10 cellular contexts compared by ENCODE assay signal in the genomic region with DNA sequence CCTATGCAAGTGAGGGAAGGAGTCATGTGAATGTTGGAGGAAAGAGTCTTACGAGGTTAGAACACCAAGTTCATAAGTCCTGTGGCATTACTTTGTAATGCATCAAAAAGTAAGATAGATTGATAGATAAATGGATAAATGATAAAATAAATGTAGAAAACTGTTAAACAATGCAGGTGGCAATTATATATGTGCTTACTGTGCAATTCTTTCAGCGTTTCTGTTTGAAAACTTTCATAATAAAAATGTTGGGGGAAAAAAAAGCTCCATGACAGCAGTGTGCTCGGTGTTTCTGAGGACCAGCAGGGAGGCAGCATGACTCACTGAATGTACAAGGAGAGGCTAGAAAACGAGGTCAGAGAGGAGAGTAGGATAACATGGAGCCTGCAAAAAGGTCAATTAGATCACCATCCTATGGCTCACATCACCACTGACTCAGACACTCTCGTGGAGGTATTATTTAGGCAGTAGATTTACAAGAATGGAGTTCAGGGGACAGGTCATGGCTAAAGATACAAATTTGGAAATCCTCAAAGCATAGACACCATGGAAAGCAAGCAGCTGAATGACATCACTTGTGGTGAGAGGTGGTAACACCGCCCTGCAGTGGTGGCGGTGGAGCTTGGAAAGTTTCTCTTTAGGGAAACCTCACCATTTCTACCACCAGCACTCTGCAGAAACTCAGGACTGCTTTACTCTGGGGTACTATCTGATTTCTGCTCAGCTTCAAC.
DNase-seq lines count a peak whose midpoint lies in the region; ATAC-seq, FAIRE-seq and TF ChIP-seq lines count a peak whose summit lies in the region.
"Had no signal": no experiment of that assay in that cellular context is flagged by ENCODE, and none has a peak within 500 bp of the region (broad histone marks: within the 10 kb centered on the region; RNA-seq: fewer than 3 reads in every experiment).

No MANE protein-coding gene starts in this region.

- ATAC-seq in K562, result peak; percentile 67

- CTCF ChIA-PET in K562 (lab: Yijun Ruan, JAX; ENCODE audit: low intra/inter-chr PET ratio), result no interaction called here

- WGBS in K562 (ENCODE audit: insufficient coverage, low coverage, missing lambda C conversion rate), result 3% methylated on average over 7 of the region's 7 CpGs

- no peak overlapping the region for H3K9ac ChIP-seq in K562 (ENCODE audit: insufficient read depth in 1 of 2, low read depth in 2 of 2, low read length in 2 of 2)

- no peaks in the 10 kb centered on the region for H3K79me2 ChIP-seq in K562 (ENCODE audit: control insufficient read depth, insufficient read depth, low read length)

- intact Hi-C loops in K562 (cut with micrococcal nuclease), result no loop called here

- no peaks in the 10 kb centered on the region for H4K20me1 ChIP-seq in K562 (replicated peaks; ENCODE audit: control insufficient read depth, insufficient read depth, low read length)

- DNase-seq in DMS53 (lab: John Stamatoyannopoulos, UW) (peak; percentile 3), DMS53 treated with DMSO at 0.1 percent for 48 hours (lab: John Stamatoyannopoulos, UW; ENCODE audit: unreplicated experiment) (no peak), NB4 (ENCODE audit: low read depth) (peak; percentile 1), K562 (ENCODE audit: extremely low read depth in 1 of 4, low spot score in 3 of 4) (peak in 1 of 4 experiments; percentile 3), non-pigmented ciliary epithelial cell (ENCODE audit: low read depth) (peak; percentile 49), nucleus accumbens (lab: John Stamatoyannopoulos, UW) (no peak), RPMI8226 (no peak), NCI-H526 treated with DMSO at 0.1 percent for 48 hours (lab: John Stamatoyannopoulos, UW) (no peak)

- peaks cover 2 to 11% of the 10 kb centered on the region in 2 experiments; a peak in 1 of 5 replicates for H3K27me3 ChIP-seq in K562 (ENCODE audit: control insufficient read depth in 2 of 2, insufficient read depth in 2 of 2, low read length in 2 of 2)

- FAIRE-seq in K562 (lab: Jason Lieb, UNC), result no peak
- FAIRE-seq: colon had no signal

- POLR2A ChIA-PET in K562 (lab: Yijun Ruan, JAX), result no interaction called here

- no peak overlapping the region for H3K4me3 ChIP-seq in NB4 (ENCODE audit: low read depth, low read length)
- H3K4me3 ChIP-seq in K562, result no peak overlapping the region

- no peak for TF ChIP-seq EP300 in K562 (IDR thresholded peaks at IDR 0.05; ENCODE audit: low read length)

- no peak for TF ChIP-seq POLR2A in NB4 (IDR thresholded peaks at IDR 0.05; ENCODE audit: extremely low read depth, insufficient read length)
- no peak for TF ChIP-seq POLR2A in K562 (conservative IDR thresholded peaks at IDR 0.05)

- no peak overlapping the region for H2AFZ ChIP-seq in K562 (ENCODE audit: low read depth, low read length)

- no peaks in the 10 kb centered on the region for H3K4me1 ChIP-seq in K562 (replicated peaks in 1 of 2; ENCODE audit: control insufficient read depth in 2 of 2, insufficient read depth in 2 of 2, low read length in 2 of 2)

- TF ChIP-seq RAD21 in K562 (CRISPR knock-in tag; conservative IDR thresholded peaks at IDR 0.05 in 1 of 2, IDR thresholded peaks at IDR 0.05 in 1 of 2), result no peak

- TF ChIP-seq CTCF in NB4 (IDR thresholded peaks at IDR 0.05; ENCODE audit: low read depth, low read length), result no peak
- TF ChIP-seq CTCF in K562 (IDR thresholded peaks at IDR 0.05 in 2 of 3, conservative IDR thresholded peaks at IDR 0.05 in 1 of 3; ENCODE audit: insufficient read depth in 2 of 3, low read depth in 1 of 3, low read length in 3 of 3), result no peak

- H3K36me3 ChIP-seq in K562 (ENCODE audit: control insufficient read depth, insufficient read depth, low read length), result no peaks in the 10 kb centered on the region

- no TSS peak for BruUV-seq in K562 (replicated peaks; lab: Mats Ljungman, UMichigan)

- no peaks in the 10 kb centered on the region for H3K9me1 ChIP-seq in K562 (ENCODE audit: control insufficient read depth, insufficient read depth, low read length)

- H3K27ac ChIP-seq in K562 (ENCODE audit: extremely low read depth, low read depth, low read length), result no peak overlapping the region
- H3K27ac ChIP-seq: 22Rv1 had no signal

- in situ Hi-C loops in K562 (cut with MboI), result no loop called here

- no peak overlapping the region for H3K4me2 ChIP-seq in K562 (ENCODE audit: insufficient read depth, low read length)

- H3K9me3 ChIP-seq in K562 (replicated peaks; ENCODE audit: control insufficient read depth, insufficient read depth, low read depth, low read length), result no peaks in the 10 kb centered on the region

TF ChIP-seq in K562, 482 proteins besides CTCF, POLR2A, EP300 and RAD21 (continues in another document):
- TF ChIP-seq MTA3 (IDR thresholded peaks at IDR 0.05; ENCODE audit: borderline replicate concordance), result no peak
- no peak for TF ChIP-seq ZNF224 (CRISPR knock-in tag; IDR thresholded peaks at IDR 0.05)
- peak; percentile 62 for TF ChIP-seq ZNF316 (IDR thresholded peaks at IDR 0.05)
- no peak for TF ChIP-seq PURB (CRISPR knock-in tag; IDR thresholded peaks at IDR 0.05; ENCODE audit: low read depth)
- no peak for TF ChIP-seq GABPA (tag; conservative IDR thresholded peaks at IDR 0.05; ENCODE audit: low read depth)
- 0 out of 2 replicates have a peak, but pooled peaks have one; percentile 18 for TF ChIP-seq MAFF (IDR thresholded peaks at IDR 0.05; ENCODE audit: low read length)
- no peak for TF ChIP-seq ZFP36 (IDR thresholded peaks at IDR 0.05; ENCODE audit: low read depth, low read length, partially characterized antibody)
- TF ChIP-seq, protein P1, sequence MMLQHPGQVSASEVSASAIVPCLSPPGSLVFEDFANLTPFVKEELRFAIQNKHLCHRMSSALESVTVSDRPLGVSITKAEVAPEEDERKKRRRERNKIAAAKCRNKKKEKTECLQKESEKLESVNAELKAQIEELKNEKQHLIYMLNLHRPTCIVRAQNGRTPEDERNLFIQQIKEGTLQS (IDR thresholded peaks at IDR 0.05), result peak; percentile 47
- TF ChIP-seq, protein P1 (CRISPR knock-in tag; conservative IDR thresholded peaks at IDR 0.05), result no peak
- TF ChIP-seq CBX2 (IDR thresholded peaks at IDR 0.05; ENCODE audit: insufficient read depth, low read length, poor library complexity, severe bottlenecking), result no peak
- TF ChIP-seq SMC3 (conservative IDR thresholded peaks at IDR 0.05; ENCODE audit: insufficient read depth, low read depth, low read length), result no peak
- 0 out of 2 replicates have a peak, but pooled peaks have one; percentile 4 for TF ChIP-seq CREM (IDR thresholded peaks at IDR 0.05; ENCODE audit: low read depth)
- no peak for TF ChIP-seq SUPT5H (IDR thresholded peaks at IDR 0.05)
- TF ChIP-seq HNRNPL (IDR thresholded peaks at IDR 0.05; ENCODE audit: low read depth, low read length), result no peak
- no peak for TF ChIP-seq MEF2A (IDR thresholded peaks at IDR 0.05; ENCODE audit: control insufficient read depth, low read depth, low read length)
- TF ChIP-seq RBM15 (IDR thresholded peaks at IDR 0.05; ENCODE audit: insufficient read depth, low read length), result no peak
- no peak for TF ChIP-seq MAZ (CRISPR knock-in tag; conservative IDR thresholded peaks at IDR 0.05 in 1 of 2, IDR thresholded peaks at IDR 0.05 in 1 of 2)
- TF ChIP-seq PHF8 (IDR thresholded peaks at IDR 0.05; ENCODE audit: borderline replicate concordance, low read length), result no peak
- TF ChIP-seq ZNF263 (CRISPR knock-in tag; IDR thresholded peaks at IDR 0.05; ENCODE audit: borderline replicate concordance), result no peak
- no peak for TF ChIP-seq SMAD1 (IDR thresholded peaks at IDR 0.05; ENCODE audit: low read depth, low read length, partially characterized antibody)
- peak; percentile 29; the same call in 1 of the 2 replicates for TF ChIP-seq C11orf30 (IDR thresholded peaks at IDR 0.05; ENCODE audit: low read depth)
- TF ChIP-seq SRSF9 (IDR thresholded peaks at IDR 0.05; ENCODE audit: borderline replicate concordance, low read depth, low read length), result no peak

Comparison
In these comparisons a context has a peak if more than half of its experiments do, and no peak if none do; other contexts are left out.
1. DNase-seq: peak in DMS53 (single experiment), NB4 (single experiment) and non-pigmented ciliary epithelial cell (single experiment); none in DMS53 treated with DMSO at 0.1 percent for 48 hours (single experiment), nucleus accumbens (0 of 56), RPMI8226 (single experiment) and NCI-H526 treated with DMSO at 0.1 percent for 48 hours (single experiment).